In the genomic region with DNA sequence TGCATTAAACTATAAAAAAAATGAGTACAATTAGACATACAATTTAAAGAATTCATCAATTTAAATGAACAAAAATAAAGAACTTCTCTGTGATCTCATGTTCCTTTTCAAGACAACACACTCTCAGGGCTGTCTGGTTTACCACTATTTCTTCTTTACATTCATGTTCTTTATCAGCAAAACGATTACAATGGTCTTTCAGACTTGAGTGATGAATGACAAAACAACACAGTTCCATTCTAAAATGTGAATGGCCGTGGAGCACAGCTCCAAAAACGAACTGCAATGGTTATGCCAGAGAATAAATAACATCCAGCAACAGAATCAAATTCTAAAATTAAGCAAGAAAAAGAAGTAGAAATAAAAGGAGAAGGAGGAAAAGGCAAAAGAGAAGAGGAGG, we compare ENCODE assay signal across 29 cellular contexts.
"Had no signal": no experiment of that assay in that cellular context is flagged by ENCODE, and none has a peak within 500 bp of the region (broad histone marks: within the 10 kb centered on the region; RNA-seq: fewer than 3 reads in every experiment).

No MANE protein-coding gene starts in this region.

- H3K4me2 ChIP-seq: hepatocyte had no signal

- H3K36me3 Mint-ChIP-seq: activated naive CD4-positive, alpha-beta T cell treated with anti-CD3 and anti-CD28 coated beads, Interleukin-2, amount 50 U/mL, for 24 hours; naive thymus-derived CD4-positive, alpha-beta T cell had no signal

- H3K4me1 ChIP-seq: esophagus squamous epithelium, prostate gland, uterus had no signal

- H3K27ac ChIP-seq: epithelial cell of prostate, esophagus squamous epithelium, hepatocyte, neutrophil, prostate gland, skin epidermis, thoracic aorta, uterus, WERI-Rb-1 had no signal

- H2AFZ ChIP-seq: hepatocyte had no signal

- H3K4me3 Mint-ChIP-seq: activated CD4-positive, alpha-beta T cell treated with anti-CD3 and anti-CD28 coated beads, Interleukin-2, amount 10 ng/mL, durations not matched to agents 7 days and 5 days; activated CD8-positive, alpha-beta T cell treated with anti-CD3 and anti-CD28 coated beads for 36 hours; activated naive CD4-positive, alpha-beta T cell treated with anti-CD3 and anti-CD28 coated beads, Interleukin-2, amount 50 U/mL, for 24 hours; activated T-cell treated with anti-CD3 and anti-CD28 coated beads, Interleukin-2, amount 50 U/mL, for 4 hours; activated T-helper 17 cell treated with anti-CD3 and anti-CD28 coated beads, Interleukin-2, amount 50 U/mL, for 72 hours; naive thymus-derived CD4-positive, alpha-beta T cell; T-helper 17 cell had no signal

- H3K9me3 ChIP-seq: esophagus squamous epithelium, neutrophil, prostate gland, thoracic aorta, uterus had no signal

- H3K9me3 Mint-ChIP-seq: activated CD4-positive, alpha-beta T cell treated with anti-CD3 and anti-CD28 coated beads, Interleukin-2, amount 10 ng/mL, durations not matched to agents 7 days and 5 days; activated CD8-positive, alpha-beta T cell treated with anti-CD3 and anti-CD28 coated beads for 36 hours; activated naive CD4-positive, alpha-beta T cell treated with anti-CD3 and anti-CD28 coated beads, Interleukin-2, amount 50 U/mL, for 24 hours; activated T-cell treated with anti-CD3 and anti-CD28 coated beads, Interleukin-2, amount 50 U/mL, for 4 hours had no signal

- DNase-seq: activated CD4-positive, alpha-beta T cell treated with anti-CD3 and anti-CD28 coated beads, Interleukin-2, amount 10 ng/mL, durations not matched to agents 7 days and 5 days; activated CD8-positive, alpha-beta T cell treated with anti-CD3 and anti-CD28 coated beads for 36 hours; activated T-cell treated with anti-CD3 and anti-CD28 coated beads, Interleukin-2, amount 50 U/mL, for 4 hours; dermis blood vessel endothelial cell; effector CD4-positive, alpha-beta T cell; esophagus squamous epithelium; foreskin melanocyte; left cardiac atrium; mammary epithelial cell; midbrain; naive thymus-derived CD4-positive, alpha-beta T cell; stimulated activated CD4-positive, alpha-beta T cell treated with anti-CD3 and anti-CD28 coated beads, Interleukin-12 subunit alpha, Interleukin-12 subunit beta, amount 100 ng/mL, for 4 hours; stimulated activated CD4-positive, alpha-beta T cell treated with anti-CD3 and anti-CD28 coated beads, Interleukin-4, amount 100 ng/mL, for 1 hour; stimulated activated naive CD8-positive, alpha-beta T cell treated with anti-CD3 and anti-CD28 coated beads, Interleukin-15, Interleukin-2, amounts not matched to agents 100 U/mL and 50 U/mL, for 24 hours; T-helper 17 cell; T1000; trophoblast cell; uterus had no signal

- H3K27ac Mint-ChIP-seq: activated CD4-positive, alpha-beta T cell treated with anti-CD3 and anti-CD28 coated beads, Interleukin-2, amount 10 ng/mL, durations not matched to agents 7 days and 5 days; activated CD8-positive, alpha-beta T cell treated with anti-CD3 and anti-CD28 coated beads for 36 hours; activated naive CD4-positive, alpha-beta T cell treated with anti-CD3 and anti-CD28 coated beads, Interleukin-2, amount 50 U/mL, for 24 hours; activated T-helper 17 cell treated with anti-CD3 and anti-CD28 coated beads, Interleukin-2, amount 50 U/mL, for 72 hours; naive thymus-derived CD4-positive, alpha-beta T cell; T-helper 17 cell had no signal

- ATAC-seq: activated CD4-positive, CD25-positive, alpha-beta regulatory T cell treated with anti-CD3 and anti-CD28 coated beads, Interleukin-2, amount 50 U/mL, for 24 hours; activated CD8-positive, alpha-beta T cell treated with anti-CD3 and anti-CD28 coated beads for 36 hours; activated T-cell treated with anti-CD3 and anti-CD28 coated beads, Interleukin-2, amount 50 U/mL, for 4 hours; activated T-helper 17 cell treated with anti-CD3 and anti-CD28 coated beads, Interleukin-2, amount 50 U/mL, for 72 hours; left cardiac atrium; naive thymus-derived CD4-positive, alpha-beta T cell; sciatic nerve; stimulated activated naive CD8-positive, alpha-beta T cell treated with anti-CD3 and anti-CD28 coated beads, Interleukin-15, Interleukin-2, amounts not matched to agents 100 U/mL and 50 U/mL, for 24 hours; T-helper 17 cell had no signal

- H3K27me3 ChIP-seq: esophagus squamous epithelium, hepatocyte, neutrophil, uterus had no signal

- H3K36me3 ChIP-seq: esophagus squamous epithelium, neutrophil, prostate gland, thoracic aorta, uterus, WERI-Rb-1 had no signal

- H3K4me1 Mint-ChIP-seq: activated CD4-positive, alpha-beta T cell treated with anti-CD3 and anti-CD28 coated beads, Interleukin-2, amount 10 ng/mL, durations not matched to agents 7 days and 5 days; activated naive CD4-positive, alpha-beta T cell treated with anti-CD3 and anti-CD28 coated beads, Interleukin-2, amount 50 U/mL, for 24 hours; activated T-helper 17 cell treated with anti-CD3 and anti-CD28 coated beads, Interleukin-2, amount 50 U/mL, for 72 hours; naive thymus-derived CD4-positive, alpha-beta T cell; T-helper 17 cell had no signal

- H3K4me3 ChIP-seq: esophagus squamous epithelium, hepatocyte, prostate gland, skin epidermis, thoracic aorta, uterus had no signal
